Comparison of ENCODE assay signal across 36 cellular contexts in genomic region chr7:48301201-48301600, GRCh38.
"Had no signal": no experiment of that assay in that cellular context is flagged by ENCODE, and none has a peak within 500 bp of the region (broad histone marks: within the 10 kb centered on the region; RNA-seq: fewer than 3 reads in every experiment).

No MANE protein-coding gene starts in this region.

- H3K9me3 Mint-ChIP-seq: activated B cell treated with CpG ODN at 0.5 μM for 24 hours; activated CD8-positive, alpha-beta T cell treated with anti-CD3 and anti-CD28 coated beads for 36 hours; activated T-cell treated with anti-CD3 and anti-CD28 coated beads, Interleukin-2, amount 50 U/mL, for 72 hours; activated T-helper 17 cell treated with anti-CD3 and anti-CD28 coated beads, Interleukin-2, amount 50 U/mL, for 72 hours; central memory CD8-positive, alpha-beta T cell; T-cell had no signal

- H3K27ac Mint-ChIP-seq: activated B cell treated with CpG ODN at 0.5 μM for 24 hours; activated CD8-positive, alpha-beta T cell treated with anti-CD3 and anti-CD28 coated beads for 36 hours; activated naive CD8-positive, alpha-beta T cell treated with anti-CD3 and anti-CD28 coated beads for 36 hours; activated T-cell treated with anti-CD3 and anti-CD28 coated beads, Interleukin-2, amount 50 U/mL, for 72 hours; activated T-helper 17 cell treated with anti-CD3 and anti-CD28 coated beads, Interleukin-2, amount 50 U/mL, for 72 hours; T-cell had no signal

- H3K27ac ChIP-seq: ascending aorta, cardiac muscle cell, Peyer's patch, RWPE1, VCaP had no signal

- H3K4me3 Mint-ChIP-seq: activated B cell treated with CpG ODN at 0.5 μM for 24 hours; activated CD8-positive, alpha-beta T cell treated with anti-CD3 and anti-CD28 coated beads for 36 hours; activated naive CD8-positive, alpha-beta T cell treated with anti-CD3 and anti-CD28 coated beads for 36 hours; activated T-cell treated with anti-CD3 and anti-CD28 coated beads, Interleukin-2, amount 50 U/mL, for 72 hours; activated T-helper 17 cell treated with anti-CD3 and anti-CD28 coated beads, Interleukin-2, amount 50 U/mL, for 72 hours; central memory CD8-positive, alpha-beta T cell; T-cell had no signal

- H3K4me3 ChIP-seq: ascending aorta, cardiac muscle cell, Peyer's patch had no signal

- H3K27me3 Mint-ChIP-seq: activated B cell treated with CpG ODN at 0.5 μM for 24 hours; activated naive CD8-positive, alpha-beta T cell treated with anti-CD3 and anti-CD28 coated beads for 36 hours had no signal

- ATAC-seq: activated CD8-positive, alpha-beta T cell treated with anti-CD3 and anti-CD28 coated beads for 36 hours; activated T-cell treated with anti-CD3 and anti-CD28 coated beads, Interleukin-2, amount 50 U/mL, for 72 hours; activated T-helper 17 cell treated with anti-CD3 and anti-CD28 coated beads, Interleukin-2, amount 50 U/mL, for 72 hours; PC-3; Right ventricle myocardium inferior; SK-N-SH treated with all-trans-retinoic acid at 6 μM for 48 hours; T-cell had no signal

- H3K9me3 ChIP-seq: ascending aorta, Peyer's patch had no signal

- DNase-seq: activated B cell treated with CpG ODN at 0.5 μM for 24 hours; activated CD4-positive, alpha-beta T cell treated with anti-CD3 and anti-CD28 coated beads for 48 hours; activated CD4-positive, alpha-beta T cell treated with anti-CD3 and anti-CD28 coated beads, Interleukin-2, amount 50 U/mL, for 4 hours; activated CD4-positive, CD25-positive, alpha-beta regulatory T cell treated with anti-CD3 and anti-CD28 coated beads, Interleukin-2, amount 50 U/mL, for 72 hours; activated CD8-positive, alpha-beta T cell treated with anti-CD3 and anti-CD28 coated beads for 36 hours; activated effector memory CD4-positive, alpha-beta T cell treated with anti-CD3 and anti-CD28 coated beads, Interleukin-2, amount 50 U/mL, for 16 hours; activated naive CD4-positive, alpha-beta T cell; activated naive CD4-positive, alpha-beta T cell treated with anti-CD3 and anti-CD28 coated beads, Interleukin-2, amount 50 U/mL, for 16 hours; activated naive CD8-positive, alpha-beta T cell treated with anti-CD3 and anti-CD28 coated beads for 36 hours; activated T-cell treated with anti-CD3 and anti-CD28 coated beads, Interleukin-2, amount 50 U/mL, for 1 hour; activated T-cell treated with anti-CD3 and anti-CD28 coated beads, Interleukin-2, amount 50 U/mL, for 72 hours; amygdala; MM.1S; MV-4-11; NCI-H1092; NCI-H1436 treated with DMSO at 0.1 percent for 48 hours; NCI-H1694 treated with DMSO at 0.1 percent for 48 hours; NCI-H2029; NCI-H510A; NCI-H526; NCI-H748 treated with DMSO at 0.1 percent for 48 hours; NK-92 treated with Interleukin-12 subunit alpha and Interleukin-12 subunit beta, amount 100 ng/mL, for 24 hours; PC-3; Peyer's patch; SIG-M5; T-cell; T-helper 2 cell; T-helper 9 cell had no signal

- H3K27me3 ChIP-seq: ascending aorta, cardiac muscle cell, Peyer's patch had no signal

- H3K4me1 Mint-ChIP-seq: activated B cell treated with CpG ODN at 0.5 μM for 24 hours; activated T-helper 17 cell treated with anti-CD3 and anti-CD28 coated beads, Interleukin-2, amount 50 U/mL, for 72 hours; central memory CD8-positive, alpha-beta T cell; T-cell had no signal

- H3K36me3 ChIP-seq: ascending aorta, cardiac muscle cell, Peyer's patch had no signal

- H3K36me3 Mint-ChIP-seq: activated naive CD8-positive, alpha-beta T cell treated with anti-CD3 and anti-CD28 coated beads for 36 hours; T-cell had no signal

- H3K4me1 ChIP-seq: ascending aorta, Peyer's patch had no signal
